In genomic region chr18:77071061-77071460, GRCh38 we compare ENCODE assay signal across 11 cellular contexts.
DNase-seq lines count a peak whose midpoint lies in the region; ATAC-seq and TF ChIP-seq lines count a peak whose summit lies in the region.
"Had no signal": no experiment of that assay in that cellular context is flagged by ENCODE, and none has a peak within 500 bp of the region (broad histone marks: within the 10 kb centered on the region; RNA-seq: fewer than 3 reads in every experiment).

No MANE protein-coding gene starts in this region.

- dilution Hi-C loops in mammary epithelial cell (cut with HindIII; ENCODE audit: low sequenced_read_pairs): loop anchor here (5.0 kb wide), 1 partner anchor 41 kb away; no protein-coding TSS in a partner anchor

- no peaks in the 10 kb centered on the region for H3K9me3 Mint-ChIP-seq in stimulated activated naive CD8-positive, alpha-beta T cell treated with anti-CD3 and anti-CD28 coated beads, Interleukin-15, Interleukin-2, amounts not matched to agents 100 ng/mL and 50 ng/mL, for 24 hours
- no peaks in the 10 kb centered on the region for H3K9me3 Mint-ChIP-seq in naive thymus-derived CD4-positive, alpha-beta T cell

- WGBS in mammary epithelial cell (ENCODE audit: low coverage, missing lambda C conversion rate): 38% methylated on average over 2 of the region's 2 CpGs
- 87 to 90% methylated on average over 2 of the region's 2 CpGs for WGBS in tibial nerve, 2 donors

- TF ChIP-seq POLR2A in tibial nerve (IDR thresholded peaks at IDR 0.05): no peak

- in situ Hi-C loops in mammary epithelial cell (cut with MboI; ENCODE audit: low sequenced_read_pairs in 2 of 2): no loop called here

- CTCF ChIA-PET in mammary epithelial cell (lab: Charles Lee; ENCODE audit: low non-redundant PET): no interaction called here
- CTCF ChIA-PET in naive thymus-derived CD4-positive, alpha-beta T cell (lab: Charles Lee): interaction anchor here (0.8 kb wide), 1 partner anchor 8 kb away, joined by 3 read pairs; no protein-coding TSS in a partner anchor

- H3K4me3 ChIP-seq in mammary epithelial cell (replicated peaks in 1 of 3; ENCODE audit: insufficient read depth in 1 of 3, low read depth in 2 of 3, low read length in 3 of 3) (no peak overlapping the region), tibial nerve (no peak overlapping the region)
- H3K4me3 ChIP-seq in naive thymus-derived CD4-positive, alpha-beta T cell (ENCODE audit: low read length): no peak overlapping the region

- POLR2A ChIA-PET in naive thymus-derived CD4-positive, alpha-beta T cell (lab: Charles Lee): interaction anchor here (0.7 to 2.0 kb wide), 4 partner anchors 26 to 59 kb away, joined by 3 to 5 read pairs (median 4); no protein-coding TSS in a partner anchor

- H3K79me2 ChIP-seq in mammary epithelial cell (ENCODE audit: insufficient read depth, low read length): peaks cover 70% of the 10 kb centered on the region

- H3K27ac ChIP-seq in mammary epithelial cell (ENCODE audit: insufficient read depth, low read depth, low read length) (no peak overlapping the region), tibial nerve (peak overlapping the region in 2 of 4 donors; percentile 62 to 69)
- H3K27ac ChIP-seq in naive thymus-derived CD4-positive, alpha-beta T cell (ENCODE audit: low read depth, low read length): peak overlapping the region; percentile 50

- H3K4me1 ChIP-seq in mammary epithelial cell (ENCODE audit: insufficient read depth, low read length) (peaks cover 44% of the 10 kb centered on the region), tibial nerve (peaks cover 0 to 57% (median 36%) of the 10 kb centered on the region in 4 donors)
- peaks cover 65 to 95% of the 10 kb centered on the region in 2 donors for H3K4me1 ChIP-seq in naive thymus-derived CD4-positive, alpha-beta T cell (ENCODE audit: control insufficient read depth in 2 of 2, insufficient read depth in 2 of 2, low read length in 2 of 2)

- H3K4me3 Mint-ChIP-seq in stimulated activated naive CD8-positive, alpha-beta T cell treated with anti-CD3 and anti-CD28 coated beads, Interleukin-15, Interleukin-2, amounts not matched to agents 100 ng/mL and 50 ng/mL, for 24 hours: no peak overlapping the region
- peak overlapping the region in 3 of 10 donors; percentile 17 to 54 (median 35) for H3K4me3 Mint-ChIP-seq in naive thymus-derived CD4-positive, alpha-beta T cell

- H3K4me2 ChIP-seq in mammary epithelial cell (ENCODE audit: insufficient read depth, low read depth, low read length): peak overlapping the region; percentile 40

- H3K36me3 ChIP-seq in mammary epithelial cell (ENCODE audit: insufficient read depth, low read length) (no peaks in the 10 kb centered on the region), tibial nerve (no peaks in the 10 kb centered on the region)
- H3K36me3 ChIP-seq in naive thymus-derived CD4-positive, alpha-beta T cell (ENCODE audit: control insufficient read depth in 2 of 3, insufficient read depth in 3 of 3, low read length in 3 of 3): no peaks in the 10 kb centered on the region

- H3K9ac ChIP-seq in mammary epithelial cell (ENCODE audit: insufficient read depth, low read length): no peak overlapping the region

- TF ChIP-seq CTCF in mammary epithelial cell (conservative IDR thresholded peaks at IDR 0.05 in 1 of 2, IDR thresholded peaks at IDR 0.05 in 1 of 2; ENCODE audit: extremely low read depth in 1 of 2, insufficient read depth in 1 of 2, low read depth in 1 of 2, low read length in 2 of 2): no peak
- TF ChIP-seq CTCF in tibial nerve (IDR thresholded peaks at IDR 0.05): no peak

- H3K27me3 Mint-ChIP-seq in stimulated activated naive CD8-positive, alpha-beta T cell treated with anti-CD3 and anti-CD28 coated beads, Interleukin-15, Interleukin-2, amounts not matched to agents 100 ng/mL and 50 ng/mL, for 24 hours: no peaks in the 10 kb centered on the region
- no peaks in the 10 kb centered on the region for H3K27me3 Mint-ChIP-seq in naive thymus-derived CD4-positive, alpha-beta T cell

- BruUV-seq in mammary epithelial cell (replicated peaks; lab: Mats Ljungman, UMichigan): no TSS peak

- H2AFZ ChIP-seq in mammary epithelial cell (ENCODE audit: low read depth, low read length): no peak overlapping the region

- intact Hi-C loops in mammary epithelial cell (cut with micrococcal nuclease): no loop called here
- intact Hi-C loops in naive thymus-derived CD4-positive, alpha-beta T cell (cut with micrococcal nuclease): loop anchor here in 1 of 2 donors (1.0 kb wide), 1 partner anchor 9 kb away; no protein-coding TSS in a partner anchor

- H3K9me3 ChIP-seq in mammary epithelial cell (replicated peaks; ENCODE audit: insufficient read depth, low read length) (no peaks in the 10 kb centered on the region), tibial nerve (no peaks in the 10 kb centered on the region)
- H3K9me3 ChIP-seq in naive thymus-derived CD4-positive, alpha-beta T cell (ENCODE audit: control insufficient read depth in 2 of 3, low read length in 3 of 3): no peaks in the 10 kb centered on the region

- no peaks in the 10 kb centered on the region for H4K20me1 ChIP-seq in mammary epithelial cell (ENCODE audit: insufficient read depth, low read length)

- peaks cover 26% of the 10 kb centered on the region for H3K36me3 Mint-ChIP-seq in stimulated activated naive CD8-positive, alpha-beta T cell treated with anti-CD3 and anti-CD28 coated beads, Interleukin-15, Interleukin-2, amounts not matched to agents 100 ng/mL and 50 ng/mL, for 24 hours (ENCODE audit: low read depth)
- H3K36me3 Mint-ChIP-seq in naive thymus-derived CD4-positive, alpha-beta T cell: peaks cover 0 to 38% (median 9%) of the 10 kb centered on the region in 5 donors

- TF ChIP-seq EP300 in tibial nerve (IDR thresholded peaks at IDR 0.05): no peak

- peaks cover 93% of the 10 kb centered on the region for H3K4me1 Mint-ChIP-seq in stimulated activated naive CD8-positive, alpha-beta T cell treated with anti-CD3 and anti-CD28 coated beads, Interleukin-15, Interleukin-2, amounts not matched to agents 100 ng/mL and 50 ng/mL, for 24 hours (ENCODE audit: low read depth)
- H3K4me1 Mint-ChIP-seq in naive thymus-derived CD4-positive, alpha-beta T cell: peaks cover 61 to 100% (median 95%) of the 10 kb centered on the region in 7 donors

- ATAC-seq in stimulated activated naive CD8-positive, alpha-beta T cell treated with anti-CD3 and anti-CD28 coated beads, Interleukin-15, Interleukin-2, amounts not matched to agents 100 U/mL and 50 U/mL, for 24 hours: no peak
- no peak for ATAC-seq in naive thymus-derived CD4-positive, alpha-beta T cell
- ATAC-seq in GM19452 (IDR thresholded peaks at IDR 0.05; ENCODE audit: unreplicated experiment): no peak

- no peaks in the 10 kb centered on the region for H3K27me3 ChIP-seq in mammary epithelial cell (ENCODE audit: insufficient read depth, low read length)
- no peaks in the 10 kb centered on the region for H3K27me3 ChIP-seq in naive thymus-derived CD4-positive, alpha-beta T cell (ENCODE audit: control insufficient read depth in 2 of 2, insufficient read depth in 2 of 2, low read length in 2 of 2)
- no peaks in the 10 kb centered on the region for H3K27me3 ChIP-seq in tibial nerve

- peak overlapping the region; percentile 49 for H3K27ac Mint-ChIP-seq in stimulated activated naive CD8-positive, alpha-beta T cell treated with anti-CD3 and anti-CD28 coated beads, Interleukin-15, Interleukin-2, amounts not matched to agents 100 ng/mL and 50 ng/mL, for 24 hours
- H3K27ac Mint-ChIP-seq in naive thymus-derived CD4-positive, alpha-beta T cell: peak overlapping the region; percentile 84 to 97 (median 91)

- no peak for DNase-seq in stimulated activated naive CD8-positive, alpha-beta T cell treated with anti-CD3 and anti-CD28 coated beads, Interleukin-15, Interleukin-2, amounts not matched to agents 100 U/mL and 50 U/mL, for 24 hours
- DNase-seq in mammary epithelial cell (peak; percentile 72), superior temporal gyrus (ENCODE audit: extremely low spot score) (no peak), GM19240 (ENCODE audit: insufficient read length, low spot score) (no peak), tibial nerve (ENCODE audit: low spot score in 2 of 2) (no peak)
- no peak for DNase-seq in naive thymus-derived CD4-positive, alpha-beta T cell
- DNase-seq: cortex of kidney, NCI-H2081, Right ventricle myocardium superior had no signal
